ENCODE assay signal across 15 cellular contexts in genomic region chr15:64213646-64214045, GRCh38.
"Had no signal": no experiment of that assay in that cellular context is flagged by ENCODE, and none has a peak within 500 bp of the region (broad histone marks: within the 10 kb centered on the region; RNA-seq: fewer than 3 reads in every experiment).

No MANE protein-coding gene starts in this region.

- H3K27me3 Mint-ChIP-seq: activated B cell treated with CpG ODN at 0.5 μM for 24 hours; activated naive CD8-positive, alpha-beta T cell treated with anti-CD3 and anti-CD28 coated beads, Interleukin-2, amount 50 U/mL, for 24 hours; activated T-helper 17 cell treated with anti-CD3 and anti-CD28 coated beads, Interleukin-2, amount 50 U/mL, for 72 hours; natural killer cell treated with Interleukin-12 subunit alpha and Interleukin-12 subunit beta and Interleukin-15 and Interleukin-18, amount 100 ng/mL, for 72 hours; stimulated activated naive B cell treated with anti-CD40 and anti-IgM and Interleukin-4, amounts not matched to agents 10 μg/mL and 1 μg/mL and 100 μg/mL, for 72 hours had no signal

- H3K9me3 Mint-ChIP-seq: activated B cell treated with CpG ODN at 0.5 μM for 24 hours; activated naive CD4-positive, alpha-beta T cell treated with anti-CD3 and anti-CD28 coated beads for 36 hours; activated naive CD8-positive, alpha-beta T cell treated with anti-CD3 and anti-CD28 coated beads, Interleukin-2, amount 50 U/mL, for 24 hours; activated T-helper 17 cell treated with anti-CD3 and anti-CD28 coated beads, Interleukin-2, amount 50 U/mL, for 72 hours; natural killer cell treated with Interleukin-12 subunit alpha and Interleukin-12 subunit beta and Interleukin-15 and Interleukin-18, amount 100 ng/mL, for 72 hours; stimulated activated naive B cell treated with anti-CD40 and anti-IgM and Interleukin-4, amounts not matched to agents 10 μg/mL and 1 μg/mL and 100 μg/mL, for 72 hours had no signal

- ATAC-seq: activated CD8-positive, alpha-beta T cell treated with anti-CD3 and anti-CD28 coated beads, Interleukin-2, amount 10 ng/mL, durations not matched to agents 7 days and 5 days; activated naive CD8-positive, alpha-beta T cell treated with anti-CD3 and anti-CD28 coated beads, Interleukin-2, amount 50 U/mL, for 24 hours; activated T-helper 17 cell treated with anti-CD3 and anti-CD28 coated beads, Interleukin-2, amount 50 U/mL, for 72 hours; natural killer cell treated with Interleukin-12 subunit alpha and Interleukin-12 subunit beta and Interleukin-15 and Interleukin-18, amount 100 ng/mL, for 72 hours; stimulated activated naive B cell treated with anti-CD40 and anti-IgM and Interleukin-4, amounts not matched to agents 10 μg/mL and 1 μg/mL and 100 μg/mL, for 72 hours had no signal

- H3K4me1 Mint-ChIP-seq: activated B cell treated with CpG ODN at 0.5 μM for 24 hours; activated T-helper 17 cell treated with anti-CD3 and anti-CD28 coated beads, Interleukin-2, amount 50 U/mL, for 72 hours; stimulated activated naive B cell treated with anti-CD40 and anti-IgM and Interleukin-4, amounts not matched to agents 10 μg/mL and 1 μg/mL and 100 μg/mL, for 72 hours had no signal

- H3K4me3 Mint-ChIP-seq: activated B cell treated with CpG ODN at 0.5 μM for 24 hours; activated CD8-positive, alpha-beta T cell treated with anti-CD3 and anti-CD28 coated beads, Interleukin-2, amount 10 ng/mL, durations not matched to agents 7 days and 5 days; activated naive CD4-positive, alpha-beta T cell treated with anti-CD3 and anti-CD28 coated beads for 36 hours; activated naive CD8-positive, alpha-beta T cell treated with anti-CD3 and anti-CD28 coated beads, Interleukin-2, amount 50 U/mL, for 24 hours; activated T-helper 17 cell treated with anti-CD3 and anti-CD28 coated beads, Interleukin-2, amount 50 U/mL, for 72 hours; natural killer cell treated with Interleukin-12 subunit alpha and Interleukin-12 subunit beta and Interleukin-15 and Interleukin-18, amount 100 ng/mL, for 72 hours; stimulated activated naive B cell treated with anti-CD40 and anti-IgM and Interleukin-4, amounts not matched to agents 10 μg/mL and 1 μg/mL and 100 μg/mL, for 72 hours had no signal

- H3K27ac Mint-ChIP-seq: activated B cell treated with CpG ODN at 0.5 μM for 24 hours; activated CD8-positive, alpha-beta T cell treated with anti-CD3 and anti-CD28 coated beads, Interleukin-2, amount 10 ng/mL, durations not matched to agents 7 days and 5 days; activated naive CD4-positive, alpha-beta T cell treated with anti-CD3 and anti-CD28 coated beads for 36 hours; activated naive CD8-positive, alpha-beta T cell treated with anti-CD3 and anti-CD28 coated beads, Interleukin-2, amount 50 U/mL, for 24 hours; activated T-helper 17 cell treated with anti-CD3 and anti-CD28 coated beads, Interleukin-2, amount 50 U/mL, for 72 hours; natural killer cell treated with Interleukin-12 subunit alpha and Interleukin-12 subunit beta and Interleukin-15 and Interleukin-18, amount 100 ng/mL, for 72 hours; stimulated activated naive B cell treated with anti-CD40 and anti-IgM and Interleukin-4, amounts not matched to agents 10 μg/mL and 1 μg/mL and 100 μg/mL, for 72 hours had no signal

- DNase-seq: activated B cell treated with CpG ODN at 0.5 μM for 24 hours; activated CD4-positive, alpha-beta T cell treated with anti-CD3 and anti-CD28 coated beads for 48 hours; activated CD8-positive, alpha-beta T cell treated with anti-CD3 and anti-CD28 coated beads, Interleukin-2, amount 10 ng/mL, durations not matched to agents 7 days and 5 days; activated naive CD4-positive, alpha-beta T cell treated with anti-CD3 and anti-CD28 coated beads for 36 hours; activated naive CD8-positive, alpha-beta T cell treated with anti-CD3 and anti-CD28 coated beads, Interleukin-2, amount 50 U/mL, for 24 hours; aorta; glutamatergic neuron; hypothalamus; kidney; stimulated activated CD4-positive, alpha-beta T cell treated with anti-CD3 and anti-CD28 coated beads, Interleukin-15, amount 100 ng/mL, for 24 hours; stimulated activated CD4-positive, alpha-beta T cell treated with anti-CD3 and anti-CD28 coated beads, Interleukin-4, amount 100 ng/mL, for 1 hour; stimulated activated naive B cell treated with anti-CD40 and anti-IgM and Interleukin-4, amounts not matched to agents 10 μg/mL and 1 μg/mL and 100 μg/mL, for 72 hours; T-helper 2 cell had no signal
